In genomic region chr2:31233216-31233615, GRCh38 we compare ENCODE assay signal across 9 cellular contexts. TPM values are rescaled to one million over a fixed set of nuclear protein-coding genes. Genes with fewer than 3 reads are reported as not detected.
DNase-seq lines count a peak whose midpoint lies in the region; ATAC-seq and TF ChIP-seq lines count a peak whose summit lies in the region.
"Had no signal": no experiment of that assay in that cellular context is flagged by ENCODE, and none has a peak within 500 bp of the region (broad histone marks: within the 10 kb centered on the region; RNA-seq: fewer than 3 reads in every experiment).

No MANE protein-coding gene starts in this region.

- intact Hi-C loops in activated CD4-positive, alpha-beta T cell treated with anti-CD3 and anti-CD28 coated beads for 36 hours (cut with DNase I, micrococcal nuclease) = loop anchor here (1.0 to 5.0 kb wide), 3 partner anchors 99 to 1086 kb away; partner anchors contain the start of gene YPEL5 (in 1 of the 2)
- intact Hi-C loops in PC-9 (cut with micrococcal nuclease; ENCODE audit: unreplicated experiment) = loop anchor here (2.0 to 5.0 kb wide), 2 partner anchors 99 to 198 kb away; no protein-coding TSS in a partner anchor

- H3K9me3 ChIP-seq in PC-9 (ENCODE audit: insufficient read depth, low read depth) (no peaks in the 10 kb centered on the region), endodermal cell (ENCODE audit: control insufficient read depth, low read length) (no peaks in the 10 kb centered on the region)

- TF ChIP-seq CTCF in PC-9 (conservative IDR thresholded peaks at IDR 0.05) = no peak
- TF ChIP-seq CTCF in endodermal cell (conservative IDR thresholded peaks at IDR 0.05) = no peak

- no peaks in the 10 kb centered on the region for H3K79me2 ChIP-seq in PC-9 (ENCODE audit: low read depth)

- peak overlapping the region; percentile 81 for H2AFZ ChIP-seq in PC-9

- H3K4me3 ChIP-seq in PC-9 (peak overlapping the region; percentile 62), endodermal cell (ENCODE audit: low read length) (no peak overlapping the region), skin epidermis (peak overlapping the region in 5 of 7 experiments; percentile 48 to 67 (median 53)), H7 (ENCODE audit: insufficient read depth, low read depth, low read length) (no peak overlapping the region)

- no peaks in the 10 kb centered on the region for H3K36me3 Mint-ChIP-seq in activated CD4-positive, alpha-beta T cell treated with anti-CD3 and anti-CD28 coated beads for 36 hours (ENCODE audit: low read depth)
- no peaks in the 10 kb centered on the region for H3K36me3 Mint-ChIP-seq in endodermal cell (ENCODE audit: low read depth)

- H4K20me1 ChIP-seq in PC-9 (ENCODE audit: insufficient read depth) = no peaks in the 10 kb centered on the region

- POLR2A ChIA-PET in activated CD4-positive, alpha-beta T cell treated with anti-CD3 and anti-CD28 coated beads for 36 hours (lab: Charles Lee) = no interaction called here
- POLR2A ChIA-PET in PC-9 (lab: Charles Lee; ENCODE audit: unreplicated experiment) = no interaction called here

- no peak for DNase-seq in activated CD4-positive, alpha-beta T cell treated with anti-CD3 and anti-CD28 coated beads for 36 hours
- no peak for DNase-seq in activated CD4-positive, alpha-beta T cell treated with anti-CD3 and anti-CD28 coated beads for 1 hour
- DNase-seq in PC-9 = no peak
- peak; percentile 29 for DNase-seq in endodermal cell
- DNase-seq in H7 = no peak

- H3F3A ChIP-seq in PC-9 (ENCODE audit: insufficient read depth, low read depth) = peaks cover 10% of the 10 kb centered on the region; the same call in 1 of the 2 replicates

- BruUV-seq in PC-9 (replicated peaks; lab: Mats Ljungman, UMichigan) = no TSS peak

- H3K27ac Mint-ChIP-seq in activated CD4-positive, alpha-beta T cell treated with anti-CD3 and anti-CD28 coated beads for 36 hours = peak overlapping the region; percentile 27
- no peak overlapping the region for H3K27ac Mint-ChIP-seq in endodermal cell

- CTCF ChIA-PET in activated CD4-positive, alpha-beta T cell treated with anti-CD3 and anti-CD28 coated beads for 36 hours (lab: Charles Lee) = interaction anchor here (1.7 to 1.8 kb wide), 2 partner anchors 56 to 100 kb away, joined by 4 to 8 read pairs; no protein-coding TSS in a partner anchor
- CTCF ChIA-PET in PC-9 (lab: Charles Lee) = interaction anchor here (0.6 kb wide), 1 partner anchor 1494 kb away, joined by 4 read pairs; no protein-coding TSS in a partner anchor

- no peaks in the 10 kb centered on the region for H3K9me3 Mint-ChIP-seq in activated CD4-positive, alpha-beta T cell treated with anti-CD3 and anti-CD28 coated beads for 36 hours (ENCODE audit: low read depth)
- H3K9me3 Mint-ChIP-seq in endodermal cell = no peaks in the 10 kb centered on the region

- H3K27ac ChIP-seq in PC-9 (no peak overlapping the region), endodermal cell (ENCODE audit: low read depth, low read length) (no peak overlapping the region), skin epidermis (peak overlapping the region in 6 of 21 experiments; percentile 6 to 73 (median 52))
- H3K27ac ChIP-seq: HL-60 had no signal

- ATAC-seq in activated CD4-positive, alpha-beta T cell treated with anti-CD3 and anti-CD28 coated beads for 36 hours = no peak
- no peak for ATAC-seq in GM18873 (IDR thresholded peaks at IDR 0.05; ENCODE audit: low FRiP score, unreplicated experiment)
- no peak for ATAC-seq in HG02970 (IDR thresholded peaks at IDR 0.05; ENCODE audit: low FRiP score, unreplicated experiment)

- H3K27me3 ChIP-seq in PC-9 (ENCODE audit: insufficient read depth, low read depth) (no peaks in the 10 kb centered on the region), endodermal cell (ENCODE audit: control insufficient read depth, insufficient read depth, low read length, poor library complexity, severe bottlenecking) (no peaks in the 10 kb centered on the region), H7 (ENCODE audit: control insufficient read depth, insufficient read depth, low read length) (peaks cover 9% of the 10 kb centered on the region)

- peak overlapping the region; percentile 70 for H3K4me3 Mint-ChIP-seq in activated CD4-positive, alpha-beta T cell treated with anti-CD3 and anti-CD28 coated beads for 36 hours
- no peak overlapping the region for H3K4me3 Mint-ChIP-seq in endodermal cell

- H3K27me3 Mint-ChIP-seq in activated CD4-positive, alpha-beta T cell treated with anti-CD3 and anti-CD28 coated beads for 36 hours = no peaks in the 10 kb centered on the region
- H3K27me3 Mint-ChIP-seq in endodermal cell (ENCODE audit: insufficient read depth) = peaks cover 5% of the 10 kb centered on the region

- peak overlapping the region; percentile 90 for H3K4me2 ChIP-seq in PC-9

- H3K4me1 Mint-ChIP-seq in activated CD4-positive, alpha-beta T cell treated with anti-CD3 and anti-CD28 coated beads for 36 hours = peaks cover 19% of the 10 kb centered on the region
- peaks cover 17% of the 10 kb centered on the region for H3K4me1 Mint-ChIP-seq in endodermal cell

- H3K4me1 ChIP-seq in PC-9 (replicated peaks; ENCODE audit: insufficient read depth) (peaks cover 10% of the 10 kb centered on the region), endodermal cell (ENCODE audit: control insufficient read depth, insufficient read depth, low read length) (peaks cover 7% of the 10 kb centered on the region)

- no peaks in the 10 kb centered on the region for H3K9me2 ChIP-seq in PC-9 (ENCODE audit: insufficient read depth)

- 90 to 100% methylated on average over 1 of the region's 1 CpG for WGBS in endodermal cell (ENCODE audit: insufficient coverage in 1 of 2, insufficient read length in 1 of 2), 2 experiments

- H3K36me3 ChIP-seq in PC-9 (ENCODE audit: low read depth) (no peaks in the 10 kb centered on the region), endodermal cell (ENCODE audit: control insufficient read depth, insufficient read depth, low read length) (no peaks in the 10 kb centered on the region), H7 (replicated peaks; ENCODE audit: control insufficient read depth, insufficient read depth, low read length) (no peaks in the 10 kb centered on the region)

- H3K9ac ChIP-seq in endodermal cell (ENCODE audit: extremely low read depth, low read length, poor library complexity, severe bottlenecking) = no peak overlapping the region

RNA-seq across cellular contexts. Expression of gene EHD3, which starts 0.7 kb away (rescaled TPM):
- total RNA-seq in activated CD4-positive, alpha-beta T cell treated with anti-CD3 and anti-CD28 coated beads for 36 hours = 1 to 10 TPM; 1.4 to 1.6 TPM
- total RNA-seq in PC-9 (2021) (1.8 and 1.9 TPM in 2 replicates), endodermal cell (10 to 100 TPM; 10.7 to 15.5 TPM)
- 8.2 TPM for polyA plus RNA-seq in endodermal cell (2013, experiment 1 of 2)
- polyA plus RNA-seq in endodermal cell (2013, experiment 2 of 2) = 9.2 TPM
- 7.3 and 8.7 TPM in 2 replicates for total RNA-seq in H7 (2014; rRNA removed; shearing (Covaris generic))

RNA-seq across cellular contexts. Expression of gene CAPN14, which starts 15.9 kb away (rescaled TPM):
- under 1 TPM; 0.51 to 0.64 TPM for total RNA-seq in activated CD4-positive, alpha-beta T cell treated with anti-CD3 and anti-CD28 coated beads for 36 hours
- total RNA-seq in PC-9 (2021) (0.35 TPM in 2 replicates), endodermal cell (under 1 TPM; 0.31 to 0.40 TPM)
- polyA plus RNA-seq in endodermal cell (2013, experiment 1 of 2) = 0.28 TPM
- 0.41 TPM for polyA plus RNA-seq in endodermal cell (2013, experiment 2 of 2)
- total RNA-seq in H7 (2014; rRNA removed; shearing (Covaris generic)) = 0.11 and 0.17 TPM in 2 replicates

Comparison
In these comparisons a context has a peak if more than half of its experiments do, and no peak if none do; other contexts are left out.
1. H3K4me3 ChIP-seq: peak in PC-9 (single experiment) and skin epidermis (5 of 7); none in endodermal cell (single experiment) and H7 (single experiment).